33 cellular contexts compared by ENCODE assay signal in genomic region chr6:168939041-168939440, GRCh38.
"Had no signal": no experiment of that assay in that cellular context is flagged by ENCODE, and none has a peak within 500 bp of the region (broad histone marks: within the 10 kb centered on the region; RNA-seq: fewer than 3 reads in every experiment).

No MANE protein-coding gene starts in this region.

- H3K4me1 ChIP-seq: left ventricle myocardium inferior, right lobe of liver, tibial nerve had no signal

- FAIRE-seq: astrocyte, islet of Langerhans, small intestine, TTC549 had no signal

- H3K27ac Mint-ChIP-seq: activated CD8-positive, alpha-beta T cell treated with anti-CD3 and anti-CD28 coated beads for 36 hours; activated naive CD8-positive, alpha-beta T cell treated with anti-CD3 and anti-CD28 coated beads, Interleukin-2, amount 10 ng/mL, durations not matched to agents 7 days and 5 days; activated T-cell treated with anti-CD3 and anti-CD28 coated beads, Interleukin-2, amount 50 U/mL, for 72 hours; effector memory CD8-positive, alpha-beta T cell; naive B cell; stimulated activated effector memory CD8-positive, alpha-beta T cell treated with anti-CD3 and anti-CD28 coated beads, Interleukin-12 subunit alpha, Interleukin-12 subunit beta, amount 100 ng/mL, for 72 hours; T-helper 1 cell treated with Interleukin-12 subunit alpha and Interleukin-12 subunit beta and Interleukin-4 antibody, amounts not matched to agents 30 μg/mL and 1 μg/mL, for 36 hours had no signal

- H3K9me3 ChIP-seq: gastrocnemius medialis, left ventricle myocardium inferior, mucosa of descending colon, right lobe of liver, stomach, suprapubic skin, tibial nerve had no signal

- DNase-seq: activated CD4-positive, alpha-beta T cell treated with anti-CD3 and anti-CD28 coated beads for 48 hours; activated CD8-positive, alpha-beta T cell treated with anti-CD3 and anti-CD28 coated beads for 36 hours; activated naive CD4-positive, alpha-beta T cell treated with Interleukin-2 at 50 U/mL for 16 hours; activated naive CD8-positive, alpha-beta T cell treated with anti-CD3 and anti-CD28 coated beads, Interleukin-2, amount 10 ng/mL, durations not matched to agents 7 days and 5 days; activated T-cell treated with anti-CD3 and anti-CD28 coated beads for 4 hours; activated T-cell treated with anti-CD3 and anti-CD28 coated beads, Interleukin-2, amount 50 U/mL, for 72 hours; brain microvascular endothelial cell; cortex of kidney; effector memory CD8-positive, alpha-beta T cell; erythroblast; gastrocnemius medialis; glutamatergic neuron; left ventricle myocardium inferior; mesendoderm; mucosa of descending colon; naive B cell; occipital lobe; right lobe of liver; small intestine; stimulated activated CD4-positive, alpha-beta T cell treated with anti-CD3 and anti-CD28 coated beads, Interleukin-4, amount 100 ng/mL, for 24 hours; stomach; SW 1271; T-helper 9 cell had no signal

- H3K36me3 ChIP-seq: brain microvascular endothelial cell, gastrocnemius medialis, left ventricle myocardium inferior, right lobe of liver, stomach, suprapubic skin, tibial nerve had no signal

- H3K4me1 Mint-ChIP-seq: naive B cell; neural crest cell; stimulated activated effector memory CD8-positive, alpha-beta T cell treated with anti-CD3 and anti-CD28 coated beads, Interleukin-12 subunit alpha, Interleukin-12 subunit beta, amount 100 ng/mL, for 72 hours had no signal

- H3K4me3 Mint-ChIP-seq: activated CD8-positive, alpha-beta T cell treated with anti-CD3 and anti-CD28 coated beads for 36 hours; activated naive CD8-positive, alpha-beta T cell treated with anti-CD3 and anti-CD28 coated beads, Interleukin-2, amount 10 ng/mL, durations not matched to agents 7 days and 5 days; activated T-cell treated with anti-CD3 and anti-CD28 coated beads, Interleukin-2, amount 50 U/mL, for 72 hours; effector memory CD8-positive, alpha-beta T cell; naive B cell; neural crest cell; stimulated activated effector memory CD8-positive, alpha-beta T cell treated with anti-CD3 and anti-CD28 coated beads, Interleukin-12 subunit alpha, Interleukin-12 subunit beta, amount 100 ng/mL, for 72 hours; T-helper 1 cell treated with Interleukin-12 subunit alpha and Interleukin-12 subunit beta and Interleukin-4 antibody, amounts not matched to agents 30 μg/mL and 1 μg/mL, for 36 hours had no signal

- H3K9me3 Mint-ChIP-seq: activated CD8-positive, alpha-beta T cell treated with anti-CD3 and anti-CD28 coated beads for 36 hours; activated naive CD8-positive, alpha-beta T cell treated with anti-CD3 and anti-CD28 coated beads, Interleukin-2, amount 10 ng/mL, durations not matched to agents 7 days and 5 days; activated T-cell treated with anti-CD3 and anti-CD28 coated beads, Interleukin-2, amount 50 U/mL, for 72 hours; effector memory CD8-positive, alpha-beta T cell; naive B cell; neural crest cell; stimulated activated effector memory CD8-positive, alpha-beta T cell treated with anti-CD3 and anti-CD28 coated beads, Interleukin-12 subunit alpha, Interleukin-12 subunit beta, amount 100 ng/mL, for 72 hours; T-helper 1 cell treated with Interleukin-12 subunit alpha and Interleukin-12 subunit beta and Interleukin-4 antibody, amounts not matched to agents 30 μg/mL and 1 μg/mL, for 36 hours had no signal

- H3K27me3 ChIP-seq: right lobe of liver, stomach, suprapubic skin had no signal

- H3K4me3 ChIP-seq: left ventricle myocardium inferior, lung, mucosa of descending colon, right lobe of liver, stomach, suprapubic skin, tibial nerve had no signal

- H3K36me3 Mint-ChIP-seq: activated naive CD8-positive, alpha-beta T cell treated with anti-CD3 and anti-CD28 coated beads, Interleukin-2, amount 10 ng/mL, durations not matched to agents 7 days and 5 days; naive B cell; stimulated activated effector memory CD8-positive, alpha-beta T cell treated with anti-CD3 and anti-CD28 coated beads, Interleukin-12 subunit alpha, Interleukin-12 subunit beta, amount 100 ng/mL, for 72 hours had no signal

- ATAC-seq: activated CD8-positive, alpha-beta T cell treated with anti-CD3 and anti-CD28 coated beads for 36 hours; activated T-cell treated with anti-CD3 and anti-CD28 coated beads, Interleukin-2, amount 50 U/mL, for 72 hours; effector memory CD8-positive, alpha-beta T cell; gastrocnemius medialis; mucosa of descending colon; stimulated activated effector memory CD8-positive, alpha-beta T cell treated with anti-CD3 and anti-CD28 coated beads, Interleukin-12 subunit alpha, Interleukin-12 subunit beta, amount 100 ng/mL, for 72 hours had no signal

- H3K27ac ChIP-seq: brain microvascular endothelial cell, left ventricle myocardium inferior, right lobe of liver, stomach, suprapubic skin, tibial nerve, VCaP had no signal
